18 cellular contexts compared by ENCODE assay signal in genomic region chr3:97883736-97884135, GRCh38.
"Had no signal": no experiment of that assay in that cellular context is flagged by ENCODE, and none has a peak within 500 bp of the region (broad histone marks: within the 10 kb centered on the region; RNA-seq: fewer than 3 reads in every experiment).

No MANE protein-coding gene starts in this region.

- H3K36me3 ChIP-seq: colonic mucosa had no signal

- H3K9me3 ChIP-seq: colonic mucosa had no signal

- H3K27ac ChIP-seq: colonic mucosa had no signal

- DNase-seq: activated CD4-positive, alpha-beta T cell treated with anti-CD3 and anti-CD28 coated beads, Interleukin-2, amount 10 ng/mL, durations not matched to agents 24 days and 14 days; activated CD4-positive, CD25-positive, alpha-beta regulatory T cell; activated CD8-positive, alpha-beta memory T cell treated with anti-CD3 and anti-CD28 coated beads, Interleukin-2, amount 50 U/mL, for 4 hours; activated CD8-positive, alpha-beta T cell treated with anti-CD3 and anti-CD28 coated beads, Interleukin-2, amount 10 ng/mL, durations not matched to agents 7 days and 5 days; activated gamma-delta T cell; caudate nucleus; colonic mucosa; foreskin melanocyte; head of caudate nucleus; stimulated activated CD4-positive, alpha-beta T cell treated with anti-CD3 and anti-CD28 coated beads, Interleukin-4, amount 100 ng/mL, for 4 hours; stimulated activated CD8-positive, alpha-beta memory T cell treated with anti-CD3 and anti-CD28 coated beads, Interleukin-4, amount 100 ng/mL, for 48 hours; stimulated activated naive CD8-positive, alpha-beta T cell treated with anti-CD3 and anti-CD28 coated beads, Interleukin-15, Interleukin-2, amounts not matched to agents 100 U/mL and 50 U/mL, for 24 hours; SW 1271 had no signal

- ATAC-seq: activated CD8-positive, alpha-beta T cell treated with anti-CD3 and anti-CD28 coated beads, Interleukin-2, amount 10 ng/mL, durations not matched to agents 7 days and 5 days had no signal

- H3K4me3 Mint-ChIP-seq: activated CD4-positive, alpha-beta T cell treated with anti-CD3 and anti-CD28 coated beads, Interleukin-2, amount 10 ng/mL, durations not matched to agents 24 days and 14 days; activated CD8-positive, alpha-beta T cell treated with anti-CD3 and anti-CD28 coated beads, Interleukin-2, amount 10 ng/mL, durations not matched to agents 7 days and 5 days; memory B cell; natural killer cell treated with Interleukin-12 subunit alpha and Interleukin-12 subunit beta and Interleukin-15 and Interleukin-18, amount 100 ng/mL, for 72 hours had no signal

- FAIRE-seq: TTC549 had no signal

- H3K36me3 Mint-ChIP-seq: activated naive CD4-positive, alpha-beta T cell treated with anti-CD3 and anti-CD28 coated beads, Interleukin-2, amount 50 U/mL, for 72 hours; memory B cell; natural killer cell treated with Interleukin-12 subunit alpha and Interleukin-12 subunit beta and Interleukin-15 and Interleukin-18, amount 100 ng/mL, for 72 hours had no signal

- H3K27me3 Mint-ChIP-seq: activated CD4-positive, alpha-beta T cell treated with anti-CD3 and anti-CD28 coated beads, Interleukin-2, amount 10 ng/mL, durations not matched to agents 24 days and 14 days had no signal

- H3K27ac Mint-ChIP-seq: activated CD4-positive, alpha-beta T cell treated with anti-CD3 and anti-CD28 coated beads, Interleukin-2, amount 10 ng/mL, durations not matched to agents 24 days and 14 days; activated CD8-positive, alpha-beta T cell treated with anti-CD3 and anti-CD28 coated beads, Interleukin-2, amount 10 ng/mL, durations not matched to agents 7 days and 5 days; activated naive CD4-positive, alpha-beta T cell treated with anti-CD3 and anti-CD28 coated beads, Interleukin-2, amount 50 U/mL, for 72 hours; activated T-cell treated with anti-CD3 and anti-CD28 coated beads, Interleukin-2, amount 50 U/mL, for 72 hours; memory B cell; natural killer cell treated with Interleukin-12 subunit alpha and Interleukin-12 subunit beta and Interleukin-15 and Interleukin-18, amount 100 ng/mL, for 72 hours had no signal

- H3K4me1 Mint-ChIP-seq: memory B cell had no signal

- H3K9me3 Mint-ChIP-seq: activated CD4-positive, alpha-beta T cell treated with anti-CD3 and anti-CD28 coated beads, Interleukin-2, amount 10 ng/mL, durations not matched to agents 24 days and 14 days; activated naive CD4-positive, alpha-beta T cell treated with anti-CD3 and anti-CD28 coated beads, Interleukin-2, amount 50 U/mL, for 72 hours; activated T-cell treated with anti-CD3 and anti-CD28 coated beads, Interleukin-2, amount 50 U/mL, for 72 hours; memory B cell; natural killer cell treated with Interleukin-12 subunit alpha and Interleukin-12 subunit beta and Interleukin-15 and Interleukin-18, amount 100 ng/mL, for 72 hours had no signal

- H3K27me3 ChIP-seq: colonic mucosa had no signal

- H3K4me3 ChIP-seq: colonic mucosa had no signal
